ENCODE assay signal across 8 cellular contexts in the genomic region with DNA sequence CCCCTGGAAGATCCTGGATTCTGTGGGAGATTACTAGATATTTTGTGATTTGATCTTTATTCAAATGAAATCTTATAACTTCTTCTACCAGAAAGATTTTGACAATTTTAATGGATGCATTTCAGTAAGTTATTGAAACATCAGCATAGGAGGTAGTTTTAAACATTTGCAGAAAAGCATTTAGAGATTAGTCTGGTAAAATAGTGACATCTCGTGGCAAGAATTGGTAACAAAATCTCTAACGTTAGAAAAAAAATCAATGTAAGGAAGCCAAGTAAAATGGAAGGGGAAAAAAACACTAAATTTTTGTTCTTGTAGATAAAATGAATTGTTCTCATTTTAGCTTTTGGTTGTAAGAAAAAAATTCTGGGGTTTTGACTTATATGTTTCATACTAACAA.
DNase-seq lines count a peak whose midpoint lies in the region; ATAC-seq and TF ChIP-seq lines count a peak whose summit lies in the region.

No MANE protein-coding gene starts in this region.

- H4K20me1 ChIP-seq in IMR-90 (ENCODE audit: insufficient read depth, low read length): no peaks in the 10 kb centered on the region
- H4K20me1 ChIP-seq in SU-DHL-6 (ENCODE audit: low read depth, low read length): no peaks in the 10 kb centered on the region

- H4K5ac ChIP-seq in IMR-90 (ENCODE audit: low read depth, low read length): no peak overlapping the region

- no peak overlapping the region for H3K14ac ChIP-seq in IMR-90 (replicated peaks; ENCODE audit: low read depth, low read length)

- no peak overlapping the region for H2BK15ac ChIP-seq in IMR-90 (ENCODE audit: low read depth, low read length)

- no peak overlapping the region for H2BK120ac ChIP-seq in IMR-90 (ENCODE audit: low read depth, low read length)

- H3K9me3 ChIP-seq in CD4-positive, alpha-beta memory T cell (ENCODE audit: control insufficient read depth in 1 of 2, low read length in 2 of 2): no peaks in the 10 kb centered on the region
- H3K9me3 ChIP-seq in IMR-90 (ENCODE audit: control insufficient read depth, insufficient read depth, low read length) (no peaks in the 10 kb centered on the region), SU-DHL-6 (ENCODE audit: insufficient read depth, low read length) (no peaks in the 10 kb centered on the region)

- H3K79me2 ChIP-seq in SU-DHL-6 (ENCODE audit: insufficient read depth, low read length): no peaks in the 10 kb centered on the region

- no peak for TF ChIP-seq POLR2A in IMR-90 (IDR thresholded peaks at IDR 0.05; ENCODE audit: low read depth, low read length)

- POLR2A ChIA-PET in CD4-positive, alpha-beta memory T cell (lab: Charles Lee; ENCODE audit: partially characterized antibody): no interaction called here
- POLR2A ChIA-PET in IMR-90 (lab: Charles Lee; ENCODE audit: unreplicated experiment): no interaction called here

- H3K9ac ChIP-seq in IMR-90 (ENCODE audit: low read depth, low read length) (no peak overlapping the region), SU-DHL-6 (ENCODE audit: low read length) (no peak overlapping the region)

- no peaks in the 10 kb centered on the region for H3K36me3 Mint-ChIP-seq in CD4-positive, alpha-beta memory T cell

- peaks cover 0 to 2% of the 10 kb centered on the region in 2 donors for H3K27me3 Mint-ChIP-seq in CD4-positive, alpha-beta memory T cell

- H3K27ac ChIP-seq in CD4-positive, alpha-beta memory T cell (ENCODE audit: low read depth, low read length): no peak overlapping the region
- H3K27ac ChIP-seq in IMR-90 (ENCODE audit: insufficient read depth, low read length) (no peak overlapping the region), SU-DHL-6 (ENCODE audit: low read depth, low read length) (no peak overlapping the region)

- peak in 3 of 5 donors; percentile 3 to 22 (median 11) for DNase-seq in CD4-positive, alpha-beta memory T cell
- peak; percentile 41 for DNase-seq in IMR-90
- peak; percentile 9 for DNase-seq in kidney glomerular epithelial cell (lab: John Stamatoyannopoulos, UW)
- DNase-seq in activated CD8-positive, alpha-beta memory T cell treated with anti-CD3 and anti-CD28 coated beads, Interleukin-2, amount 50 U/mL, for 4 hours: no peak

- no peak overlapping the region for H2AK5ac ChIP-seq in IMR-90 (ENCODE audit: low read depth, low read length)

- no peak overlapping the region for H3K4me3 ChIP-seq in CD4-positive, alpha-beta memory T cell (ENCODE audit: low read length in 2 of 2)
- H3K4me3 ChIP-seq in IMR-90 (ENCODE audit: insufficient read depth, low read depth, low read length) (no peak overlapping the region), SU-DHL-6 (ENCODE audit: insufficient read depth, low read length, poor library complexity, severe bottlenecking) (no peak overlapping the region)

- H3K56ac ChIP-seq in IMR-90 (ENCODE audit: extremely low read depth, insufficient read depth, low read length): no peak overlapping the region

- no peaks in the 10 kb centered on the region for H3K9me2 ChIP-seq in SU-DHL-6 (replicated peaks; ENCODE audit: insufficient read depth, low read length)

- intact Hi-C loops in CD4-positive, alpha-beta memory T cell (cut with micrococcal nuclease): no loop called here
- intact Hi-C loops in IMR-90 (cut with micrococcal nuclease): loop anchor here (1.0 kb wide), 2 partner anchors 229 to 362 kb away; no protein-coding TSS in a partner anchor

- no peaks in the 10 kb centered on the region for H3K79me1 ChIP-seq in IMR-90 (ENCODE audit: low read depth in 1 of 2, low read length in 2 of 2)

- H3K36me3 ChIP-seq in CD4-positive, alpha-beta memory T cell (ENCODE audit: insufficient read depth, low read length): no peaks in the 10 kb centered on the region
- H3K36me3 ChIP-seq in IMR-90 (ENCODE audit: control insufficient read depth, insufficient read depth, low read length) (no peaks in the 10 kb centered on the region), SU-DHL-6 (ENCODE audit: low read length) (no peaks in the 10 kb centered on the region)

- H4K8ac ChIP-seq in IMR-90 (ENCODE audit: low read depth in 2 of 2, low read length in 2 of 2): no peak overlapping the region

- no TSS peak for BruUV-seq in IMR-90 (replicated peaks; lab: Mats Ljungman, UMichigan)

- no peaks in the 10 kb centered on the region for H3K4me1 ChIP-seq in CD4-positive, alpha-beta memory T cell (ENCODE audit: insufficient read depth, low read length)
- no peaks in the 10 kb centered on the region for H3K4me1 ChIP-seq in IMR-90 (ENCODE audit: control insufficient read depth, insufficient read depth, low read length)

- H3K4me3 Mint-ChIP-seq in CD4-positive, alpha-beta memory T cell: no peak overlapping the region

- dilution Hi-C loops in IMR-90 (cut with HindIII; ENCODE audit: low sequenced_read_pairs, unreplicated experiment): no loop called here

- H3K4me1 Mint-ChIP-seq in CD4-positive, alpha-beta memory T cell: peaks cover 0 to 4% (median 0%) of the 10 kb centered on the region in 4 donors

- no peaks in the 10 kb centered on the region for H3F3A ChIP-seq in SU-DHL-6 (ENCODE audit: insufficient read depth)

- H2BK5ac ChIP-seq in IMR-90 (ENCODE audit: low read depth, low read length, poor library complexity, severe bottlenecking): no peak overlapping the region

- CTCF ChIA-PET in CD4-positive, alpha-beta memory T cell (lab: Charles Lee; ENCODE audit: partially characterized antibody): no interaction called here
- CTCF ChIA-PET in IMR-90 (lab: Yijun Ruan, JAX): no interaction called here

- H3K18ac ChIP-seq in IMR-90 (ENCODE audit: low read depth, low read length): no peak overlapping the region

- WGBS in IMR-90 (ENCODE audit: extremely low coverage in 2 of 2, insufficient read length in 1 of 2), 2 experiments: no CpG with 5 or more reads among the region's 2 CpGs

- H3K27ac Mint-ChIP-seq in CD4-positive, alpha-beta memory T cell: no peak overlapping the region

- no peak overlapping the region for H2AK9ac ChIP-seq in IMR-90 (replicated peaks; ENCODE audit: low read depth, low read length, poor library complexity)

- peak; percentile 64 for TF ChIP-seq RAD21 in IMR-90 (IDR thresholded peaks at IDR 0.05; ENCODE audit: low read length)

- no peaks in the 10 kb centered on the region for H3K9me1 ChIP-seq in IMR-90 (ENCODE audit: insufficient read depth, low read length)

- H3K4ac ChIP-seq in IMR-90 (ENCODE audit: low read depth, low read length): no peak overlapping the region

- ATAC-seq in IMR-90 (ENCODE audit: low read depth) (no peak), HG02642 (IDR thresholded peaks at IDR 0.05; ENCODE audit: poor library complexity, unreplicated experiment) (no peak), HG02588 (IDR thresholded peaks at IDR 0.05; ENCODE audit: unreplicated experiment) (no peak), HG03025 (IDR thresholded peaks at IDR 0.05; ENCODE audit: low FRiP score, unreplicated experiment) (no peak)

- no peak overlapping the region for H4K91ac ChIP-seq in IMR-90 (ENCODE audit: insufficient read depth, low read depth, low read length)

- no peak overlapping the region for H3K4me2 ChIP-seq in IMR-90 (ENCODE audit: low read depth, low read length)
- H3K4me2 ChIP-seq in SU-DHL-6 (ENCODE audit: low read depth, low read length, poor library complexity, severe bottlenecking): no peak overlapping the region

- TF ChIP-seq CTCF in IMR-90 (conservative IDR thresholded peaks at IDR 0.05; ENCODE audit: low read depth, low read length) (peak; percentile 65), SU-DHL-6 (IDR thresholded peaks at IDR 0.05; ENCODE audit: insufficient read depth, low read length, poor library complexity, severe bottlenecking) (peak; percentile 16)

- no peaks in the 10 kb centered on the region for H3K27me3 ChIP-seq in CD4-positive, alpha-beta memory T cell (ENCODE audit: insufficient read depth, low read length)
- H3K27me3 ChIP-seq in IMR-90 (ENCODE audit: control insufficient read depth, insufficient read depth, low read length): no peaks in the 10 kb centered on the region; the same call in none of the 2 replicates
- H3K27me3 ChIP-seq in SU-DHL-6 (ENCODE audit: low read length): no peaks in the 10 kb centered on the region

- H3K9me3 Mint-ChIP-seq in CD4-positive, alpha-beta memory T cell: peaks cover 0 to 2% (median 0%) of the 10 kb centered on the region in 8 donors

- H2AFZ ChIP-seq in IMR-90 (replicated peaks; ENCODE audit: low read length, poor library complexity) (no peak overlapping the region), SU-DHL-6 (ENCODE audit: low read depth, low read length, severe bottlenecking) (no peak overlapping the region)

- H2BK20ac ChIP-seq in IMR-90 (ENCODE audit: low read depth, low read length): no peak overlapping the region

- no peak overlapping the region for H3K23ac ChIP-seq in IMR-90 (ENCODE audit: low read depth, low read length)

- in situ Hi-C loops in IMR-90 (cut with MboI; ENCODE audit: low sequenced_read_pairs): loop anchor here (5.0 to 10.0 kb wide), 2 partner anchors 227 to 360 kb away; no protein-coding TSS in a partner anchor

TF ChIP-seq in IMR-90, 13 proteins besides CTCF, POLR2A, EP300 and RAD21:
- peak; percentile 62 for TF ChIP-seq SMC3 (IDR thresholded peaks at IDR 0.05; ENCODE audit: low read depth, low read length)
- TF ChIP-seq MAFK (IDR thresholded peaks at IDR 0.05; ENCODE audit: low read depth, low read length): no peak
TF ChIP-seq in IMR-90: peak in this region for 1.
